Comparison of ENCODE assay signal across 1 cellular context in genomic region chr6:138773177-138774091, GRCh38.
TF ChIP-seq lines count a peak whose summit lies in the region.

CCDC28A (plus strand) TSS chr6:138773769; CDS start chr6:138776121, 2,352 bp downstream.

TF ChIP-seq in HepG2, 621 proteins besides CTCF, POLR2A, EP300 and RAD21 (continued from another document):
- 0 out of 2 replicates have a peak, but pooled peaks have one; percentile 36 for TF ChIP-seq ZNF33B (CRISPR knock-in tag; IDR thresholded peaks at IDR 0.05)
- TF ChIP-seq ZNF558 (CRISPR knock-in tag; IDR thresholded peaks at IDR 0.05; ENCODE audit: borderline replicate concordance): no peak
- peak; percentile 92 for TF ChIP-seq ZNF574 (CRISPR knock-in tag; IDR thresholded peaks at IDR 0.05)
- no peak for TF ChIP-seq PAF1 (CRISPR knock-in tag; IDR thresholded peaks at IDR 0.05)
- TF ChIP-seq HNRNPUL1 (IDR thresholded peaks at IDR 0.05; ENCODE audit: low read depth, low read length): no peak
- TF ChIP-seq DRAP1 (CRISPR knock-in tag; IDR thresholded peaks at IDR 0.05): peak; percentile 67; the same call in 1 of the 2 replicates
- TF ChIP-seq ZNF800 (CRISPR knock-in tag; IDR thresholded peaks at IDR 0.05): 0 out of 2 replicates have a peak, but pooled peaks have one; percentile 53
- peak; percentile 60 for TF ChIP-seq MEIS2 (CRISPR knock-in tag; IDR thresholded peaks at IDR 0.05)
- no peak for TF ChIP-seq TMF1 (CRISPR knock-in tag; IDR thresholded peaks at IDR 0.05; ENCODE audit: low read depth)
- peak; percentile 33; the same call in 1 of the 2 replicates for TF ChIP-seq KLF6 (CRISPR knock-in tag; IDR thresholded peaks at IDR 0.05)
- TF ChIP-seq ESRRA (CRISPR knock-in tag; IDR thresholded peaks at IDR 0.05; ENCODE audit: low read depth): peak; percentile 20; the same call in 1 of the 2 replicates
- TF ChIP-seq NR2C2 (CRISPR knock-in tag; IDR thresholded peaks at IDR 0.05; ENCODE audit: borderline replicate concordance): peak; percentile 92
- peak; percentile 84 for TF ChIP-seq NFYB (CRISPR knock-in tag; IDR thresholded peaks at IDR 0.05)
- no peak for TF ChIP-seq ATRX (CRISPR knock-in tag; IDR thresholded peaks at IDR 0.05; ENCODE audit: borderline replicate concordance)
- TF ChIP-seq ELF4 (CRISPR knock-in tag; IDR thresholded peaks at IDR 0.05; ENCODE audit: borderline replicate concordance): peak; percentile 99
- no peak for TF ChIP-seq NONO (IDR thresholded peaks at IDR 0.05)
- TF ChIP-seq NONO (CRISPR knock-in tag; conservative IDR thresholded peaks at IDR 0.05): peak; percentile 82; the same call in 1 of the 2 replicates
- TF ChIP-seq, protein P1, sequence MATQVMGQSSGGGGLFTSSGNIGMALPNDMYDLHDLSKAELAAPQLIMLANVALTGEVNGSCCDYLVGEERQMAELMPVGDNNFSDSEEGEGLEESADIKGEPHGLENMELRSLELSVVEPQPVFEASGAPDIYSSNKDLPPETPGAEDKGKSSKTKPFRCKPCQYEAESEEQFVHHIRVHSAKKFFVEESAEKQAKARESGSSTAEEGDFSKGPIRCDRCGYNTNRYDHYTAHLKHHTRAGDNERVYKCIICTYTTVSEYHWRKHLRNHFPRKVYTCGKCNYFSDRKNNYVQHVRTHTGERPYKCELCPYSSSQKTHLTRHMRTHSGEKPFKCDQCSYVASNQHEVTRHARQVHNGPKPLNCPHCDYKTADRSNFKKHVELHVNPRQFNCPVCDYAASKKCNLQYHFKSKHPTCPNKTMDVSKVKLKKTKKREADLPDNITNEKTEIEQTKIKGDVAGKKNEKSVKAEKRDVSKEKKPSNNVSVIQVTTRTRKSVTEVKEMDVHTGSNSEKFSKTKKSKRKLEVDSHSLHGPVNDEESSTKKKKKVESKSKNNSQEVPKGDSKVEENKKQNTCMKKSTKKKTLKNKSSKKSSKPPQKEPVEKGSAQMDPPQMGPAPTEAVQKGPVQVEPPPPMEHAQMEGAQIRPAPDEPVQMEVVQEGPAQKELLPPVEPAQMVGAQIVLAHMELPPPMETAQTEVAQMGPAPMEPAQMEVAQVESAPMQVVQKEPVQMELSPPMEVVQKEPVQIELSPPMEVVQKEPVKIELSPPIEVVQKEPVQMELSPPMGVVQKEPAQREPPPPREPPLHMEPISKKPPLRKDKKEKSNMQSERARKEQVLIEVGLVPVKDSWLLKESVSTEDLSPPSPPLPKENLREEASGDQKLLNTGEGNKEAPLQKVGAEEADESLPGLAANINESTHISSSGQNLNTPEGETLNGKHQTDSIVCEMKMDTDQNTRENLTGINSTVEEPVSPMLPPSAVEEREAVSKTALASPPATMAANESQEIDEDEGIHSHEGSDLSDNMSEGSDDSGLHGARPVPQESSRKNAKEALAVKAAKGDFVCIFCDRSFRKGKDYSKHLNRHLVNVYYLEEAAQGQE (IDR thresholded peaks at IDR 0.05; ENCODE audit: borderline replicate concordance in 1 of 2, low read depth in 1 of 2, low read length in 2 of 2): peak in 1 of 2 experiments; percentile 5; a peak in 1 of 4 replicates
- peak; percentile 94 for TF ChIP-seq GATAD1 (CRISPR knock-in tag; IDR thresholded peaks at IDR 0.05)
- no peak for TF ChIP-seq ZNF362 (CRISPR knock-in tag; IDR thresholded peaks at IDR 0.05; ENCODE audit: borderline replicate concordance)
